In the genomic region with DNA sequence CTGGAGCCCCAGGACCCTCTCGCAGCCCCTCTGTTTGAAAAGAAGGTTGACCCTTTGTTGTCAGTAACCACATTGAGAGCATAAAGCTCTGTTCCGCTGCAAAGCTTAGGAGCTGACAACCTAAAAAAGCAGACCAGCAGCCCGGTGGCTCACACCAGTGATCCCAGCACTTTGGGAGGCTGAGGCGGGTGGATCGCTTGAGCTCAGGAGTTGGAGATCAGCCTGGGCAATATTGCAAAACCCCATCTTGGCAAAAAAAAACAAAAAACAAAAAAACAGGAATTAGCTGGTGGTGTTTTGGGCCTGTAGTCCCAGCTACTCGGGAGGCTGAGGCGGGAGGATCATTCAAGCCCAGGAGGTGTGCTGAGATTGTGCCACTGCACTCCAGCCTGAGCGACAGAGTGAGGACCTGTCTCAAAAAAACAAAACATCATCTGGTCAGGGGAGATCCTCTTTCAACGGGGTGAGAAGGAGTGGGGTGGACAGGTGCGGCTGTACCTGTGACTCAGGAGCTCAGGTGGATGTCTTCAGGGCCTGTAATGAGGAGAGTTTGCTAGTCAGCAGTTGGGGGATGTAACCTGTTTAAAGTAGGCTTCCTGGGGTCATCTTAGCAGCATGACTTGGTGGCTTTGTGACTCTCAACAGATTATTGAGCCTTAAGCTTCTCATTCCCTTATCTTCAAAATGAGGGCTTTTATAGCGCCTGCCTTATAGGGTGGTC, we compare ENCODE assay signal across 9 cellular contexts. TPM values are rescaled to one million over a fixed set of nuclear protein-coding genes. Genes with fewer than 3 reads are reported as not detected.
A peak's percentile ranks its signal among the peaks of the same experiment; 100 is the strongest.
DNase-seq lines count a peak whose midpoint lies in the region; ATAC-seq and TF ChIP-seq lines count a peak whose summit lies in the region.
"Had no signal": no experiment of that assay in that cellular context is flagged by ENCODE, and none has a peak within 500 bp of the region (broad histone marks: within the 10 kb centered on the region; RNA-seq: fewer than 3 reads in every experiment).

No MANE protein-coding gene starts in this region.

- peak overlapping the region in 2 of 5 donors; percentile 45 to 63 for H3K27ac ChIP-seq in stomach

- intact Hi-C loops in stomach (cut with DNase I; ENCODE audit: low total_unique reads): no loop called here

- peak overlapping the region; percentile 1 for H3K27ac Mint-ChIP-seq in T-helper 1 cell treated with Interleukin-12 subunit alpha and Interleukin-12 subunit beta and Interleukin-4 antibody, amounts not matched to agents 30 μg/mL and 1 μg/mL, for 36 hours
- peak overlapping the region; percentile 50 for H3K27ac Mint-ChIP-seq in activated T-helper 17 cell treated with anti-CD3 and anti-CD28 coated beads, Interleukin-2, amount 50 U/mL, for 72 hours

- TF ChIP-seq EP300 in stomach (IDR thresholded peaks at IDR 0.05): no peak

- H3K4me1 ChIP-seq in stomach: peaks cover 10 to 25% (median 19%) of the 10 kb centered on the region in 4 donors

- H3K4me1 Mint-ChIP-seq in T-helper 1 cell treated with Interleukin-12 subunit alpha and Interleukin-12 subunit beta and Interleukin-4 antibody, amounts not matched to agents 30 μg/mL and 1 μg/mL, for 36 hours (ENCODE audit: low read depth): peaks cover 10% of the 10 kb centered on the region
- H3K4me1 Mint-ChIP-seq in activated T-helper 17 cell treated with anti-CD3 and anti-CD28 coated beads, Interleukin-2, amount 50 U/mL, for 72 hours: no peaks in the 10 kb centered on the region

- peaks cover 10% of the 10 kb centered on the region for H3K27me3 Mint-ChIP-seq in T-helper 1 cell treated with Interleukin-12 subunit alpha and Interleukin-12 subunit beta and Interleukin-4 antibody, amounts not matched to agents 30 μg/mL and 1 μg/mL, for 36 hours (ENCODE audit: low read depth)
- H3K27me3 Mint-ChIP-seq in activated T-helper 17 cell treated with anti-CD3 and anti-CD28 coated beads, Interleukin-2, amount 50 U/mL, for 72 hours: peaks cover 4% of the 10 kb centered on the region

- H3K36me3 Mint-ChIP-seq in T-helper 1 cell treated with Interleukin-12 subunit alpha and Interleukin-12 subunit beta and Interleukin-4 antibody, amounts not matched to agents 30 μg/mL and 1 μg/mL, for 36 hours (ENCODE audit: low read depth): peaks cover 24% of the 10 kb centered on the region
- peaks cover 34% of the 10 kb centered on the region for H3K36me3 Mint-ChIP-seq in activated T-helper 17 cell treated with anti-CD3 and anti-CD28 coated beads, Interleukin-2, amount 50 U/mL, for 72 hours (ENCODE audit: low read depth)

- peak overlapping the region; percentile 50 to 57 (median 51) for H3K4me3 ChIP-seq in stomach

- ATAC-seq in activated T-helper 17 cell treated with anti-CD3 and anti-CD28 coated beads, Interleukin-2, amount 50 U/mL, for 72 hours (replicated peaks): no peak
- ATAC-seq in HG02623 (IDR thresholded peaks at IDR 0.05; ENCODE audit: unreplicated experiment) (no peak), HG03139 (IDR thresholded peaks at IDR 0.05; ENCODE audit: unreplicated experiment) (no peak)

- 70 to 77% (median 71%) methylated on average over 11 of the region's 11 CpGs for WGBS in stomach, 5 donors

- no peak for TF ChIP-seq CTCF in stomach (IDR thresholded peaks at IDR 0.05)

- no peak for TF ChIP-seq POLR2A in stomach (IDR thresholded peaks at IDR 0.05)

- H3K9me3 ChIP-seq in stomach: no peaks in the 10 kb centered on the region

- H3K4me3 Mint-ChIP-seq in T-helper 1 cell treated with Interleukin-12 subunit alpha and Interleukin-12 subunit beta and Interleukin-4 antibody, amounts not matched to agents 30 μg/mL and 1 μg/mL, for 36 hours: peak overlapping the region; percentile 80
- peak overlapping the region; percentile 67 for H3K4me3 Mint-ChIP-seq in activated T-helper 17 cell treated with anti-CD3 and anti-CD28 coated beads, Interleukin-2, amount 50 U/mL, for 72 hours

- H3K36me3 ChIP-seq in stomach: peaks cover 31 to 46% (median 42%) of the 10 kb centered on the region in 4 donors

- no peak for DNase-seq in T-helper 1 cell
- DNase-seq in iPS-NIHi11 (ENCODE audit: low spot score): peak; percentile 36
- DNase-seq in stomach: no peak
- DNase-seq in glomerular visceral epithelial cell (ENCODE audit: extremely low spot score): no peak
- DNase-seq: NCI-H2081 treated with DMSO at 0.1 percent for 48 hours had no signal

- H3K9me3 Mint-ChIP-seq in T-helper 1 cell treated with Interleukin-12 subunit alpha and Interleukin-12 subunit beta and Interleukin-4 antibody, amounts not matched to agents 30 μg/mL and 1 μg/mL, for 36 hours: no peaks in the 10 kb centered on the region
- no peaks in the 10 kb centered on the region for H3K9me3 Mint-ChIP-seq in activated T-helper 17 cell treated with anti-CD3 and anti-CD28 coated beads, Interleukin-2, amount 50 U/mL, for 72 hours

- peaks cover 0 to 10% (median 5%) of the 10 kb centered on the region in 3 donors for H3K27me3 ChIP-seq in stomach

RNA-seq across cellular contexts. Expression of gene REEP2, which starts 0.7 kb away (rescaled TPM):
- total RNA-seq in activated T-helper 17 cell treated with anti-CD3 and anti-CD28 coated beads, Interleukin-2, amount 50 U/mL, for 72 hours: 1 to 10 TPM; 2.0 TPM
- 10 to 100 TPM in 1 of 5 donors, 1 to 10 TPM in 2, not detected in 2; 4.5 to 73.3 (median 7.7) TPM for total RNA-seq in stomach
- 1 to 10 TPM; 2.1 to 5.8 (median 3.1) TPM for polyA plus RNA-seq in stomach

RNA-seq across cellular contexts. Expression of gene EGR1, which starts 27.1 kb away (rescaled TPM):
- 10 to 100 TPM; 14.0 to 77.6 TPM for total RNA-seq in activated T-helper 17 cell treated with anti-CD3 and anti-CD28 coated beads, Interleukin-2, amount 50 U/mL, for 72 hours
- total RNA-seq in stomach: 10 to 100 TPM in 4 of 5 donors, 1 to 10 TPM in 1; 7.7 to 83.9 (median 48.1) TPM
- polyA plus RNA-seq in stomach: 10 to 100 TPM; 17.0 to 45.4 (median 30.2) TPM
